Comparison of ENCODE assay signal across 21 cellular contexts in the genomic region with DNA sequence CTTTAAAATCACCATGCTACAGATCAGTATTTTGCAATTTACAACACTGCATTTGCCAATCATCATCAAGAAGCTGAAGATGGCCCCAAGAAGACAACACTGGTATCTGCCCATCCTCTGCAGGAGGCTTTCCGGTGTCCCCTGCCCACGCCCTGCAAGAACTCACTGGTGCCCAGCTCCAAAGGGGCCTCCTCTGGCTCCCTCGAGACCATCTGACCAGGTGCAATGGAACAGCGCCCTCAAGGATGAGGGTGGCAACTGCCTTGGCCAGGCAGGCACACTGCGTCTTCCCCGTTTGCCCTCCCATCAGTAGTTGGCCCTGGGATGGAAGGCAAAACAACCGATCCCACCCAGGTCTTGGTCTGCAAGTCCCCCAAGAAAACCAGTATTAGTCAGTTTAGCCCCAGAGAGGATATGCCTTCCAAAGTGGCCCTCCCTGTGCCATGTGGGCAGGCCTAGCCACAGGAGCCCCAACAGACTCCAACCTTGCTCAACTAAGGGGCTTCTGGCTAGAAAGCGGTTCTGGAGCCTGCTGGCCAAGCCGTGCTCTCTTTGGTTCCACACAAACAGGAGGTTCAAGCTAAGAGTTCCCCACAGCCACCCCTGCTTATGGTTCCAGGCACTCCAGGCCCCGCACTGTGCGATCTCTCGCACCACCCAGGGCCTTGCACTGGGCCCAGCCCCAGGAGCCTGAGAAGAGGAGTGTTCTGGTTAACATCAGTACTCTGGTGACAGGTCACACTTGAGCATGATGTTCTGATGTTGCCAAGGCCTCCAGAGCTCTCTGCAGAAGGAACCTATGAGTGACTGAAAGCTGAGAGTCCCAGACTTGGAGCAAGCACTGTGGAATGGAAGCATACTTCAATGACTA. TPM values are rescaled to one million over a fixed set of nuclear protein-coding genes. Genes with fewer than 3 reads are reported as not detected.
DNase-seq lines count a peak whose midpoint lies in the region; ATAC-seq and TF ChIP-seq lines count a peak whose summit lies in the region.
"Had no signal": no experiment of that assay in that cellular context is flagged by ENCODE, and none has a peak within 500 bp of the region (broad histone marks: within the 10 kb centered on the region; RNA-seq: fewer than 3 reads in every experiment).

No MANE protein-coding gene starts in this region.

- H3K9me3 ChIP-seq in Loucy (ENCODE audit: insufficient read depth, low read depth, low read length) = no peaks in the 10 kb centered on the region
- H3K9me3 ChIP-seq in sigmoid colon = no peaks in the 10 kb centered on the region
- no peaks in the 10 kb centered on the region for H3K9me3 ChIP-seq in psoas muscle
- H3K9me3 ChIP-seq: left lung, ovary had no signal

- no peak overlapping the region for H2AFZ ChIP-seq in Loucy (ENCODE audit: low read length)

- H3K9me2 ChIP-seq in Loucy (replicated peaks; ENCODE audit: low read depth, low read length) = no peaks in the 10 kb centered on the region

- peaks cover 43% of the 10 kb centered on the region for H3K4me1 ChIP-seq in Loucy (ENCODE audit: insufficient read depth, low read length, poor library complexity, severe bottlenecking)
- H3K4me1 ChIP-seq in sigmoid colon = peaks cover 0 to 63% (median 54%) of the 10 kb centered on the region in 4 donors
- peaks cover 19% of the 10 kb centered on the region for H3K4me1 ChIP-seq in foreskin keratinocyte
- peaks cover 37% of the 10 kb centered on the region for H3K4me1 ChIP-seq in psoas muscle

- WGBS in sigmoid colon, 2 donors = 94 to 96% methylated on average over 12 of the region's 12 CpGs
- 90 to 96% (median 94%) methylated on average over 12 of the region's 12 CpGs for WGBS in psoas muscle, 3 donors

- POLR2A ChIA-PET in activated CD4-positive, alpha-beta T cell treated with anti-CD3 and anti-CD28 coated beads for 36 hours (lab: Charles Lee) = interaction anchor here (0.6 kb wide), 1 partner anchor 174 kb away, joined by 3 read pairs; no protein-coding TSS in a partner anchor

- H3K27me3 Mint-ChIP-seq in activated CD4-positive, alpha-beta T cell treated with anti-CD3 and anti-CD28 coated beads for 36 hours = no peaks in the 10 kb centered on the region
- H3K27me3 Mint-ChIP-seq: activated naive CD8-positive, alpha-beta T cell treated with anti-CD3 and anti-CD28 coated beads, Interleukin-2, amount 10 ng/mL, durations not matched to agents 7 days and 5 days; CD4-positive, CD25-positive, alpha-beta regulatory T cell; type B pancreatic cell had no signal

- TF ChIP-seq POLR2A in sigmoid colon (IDR thresholded peaks at IDR 0.05) = no peak

- H3K36me3 ChIP-seq in Loucy (ENCODE audit: insufficient read depth, low read length) = peaks cover 15% of the 10 kb centered on the region; the same call in 1 of the 2 replicates
- peaks cover 0 to 17% (median 1%) of the 10 kb centered on the region in 4 donors for H3K36me3 ChIP-seq in sigmoid colon
- H3K36me3 ChIP-seq in psoas muscle (ENCODE audit: insufficient read depth in 1 of 2, low read depth in 1 of 2) = peaks cover 3 to 28% of the 10 kb centered on the region in 2 donors
- H3K36me3 ChIP-seq: ovary had no signal

- peaks cover 57% of the 10 kb centered on the region for H3K4me1 Mint-ChIP-seq in activated CD4-positive, alpha-beta T cell treated with anti-CD3 and anti-CD28 coated beads for 36 hours

- peak in 2 of 4 donors; percentile 24 to 61 for TF ChIP-seq EP300 in sigmoid colon (IDR thresholded peaks at IDR 0.05)

- peaks cover 65% of the 10 kb centered on the region for H3K79me2 ChIP-seq in Loucy (ENCODE audit: insufficient read depth, low read length)

- H3K9ac ChIP-seq in Loucy (ENCODE audit: low read depth, low read length, poor library complexity, severe bottlenecking) = peak overlapping the region; percentile 32
- H3K9ac ChIP-seq: KMS-11 had no signal

- H3K4me2 ChIP-seq in Loucy (ENCODE audit: low read depth, low read length, poor library complexity, severe bottlenecking) = peak overlapping the region; percentile 97
- H3K4me2 ChIP-seq: KMS-11 had no signal

- no peak overlapping the region for H3K4me3 Mint-ChIP-seq in activated CD4-positive, alpha-beta T cell treated with anti-CD3 and anti-CD28 coated beads for 36 hours
- H3K4me3 Mint-ChIP-seq: activated naive CD8-positive, alpha-beta T cell treated with anti-CD3 and anti-CD28 coated beads, Interleukin-2, amount 10 ng/mL, durations not matched to agents 7 days and 5 days; type B pancreatic cell had no signal

- intact Hi-C loops in activated CD4-positive, alpha-beta T cell treated with anti-CD3 and anti-CD28 coated beads for 36 hours (cut with DNase I, micrococcal nuclease) = loop anchor here in 1 of 2 experiments (10.0 kb wide), 1 partner anchor 861 kb away; no protein-coding TSS in a partner anchor
- intact Hi-C loops in Right ventricle myocardium superior (cut with DNase I) = no loop called here
- intact Hi-C loops in sigmoid colon (cut with DNase I) = no loop called here
- intact Hi-C loops in psoas muscle (cut with DNase I) = loop anchor here in 1 of 2 donors (10.0 kb wide), 1 partner anchor 169 kb away; no protein-coding TSS in a partner anchor

- no peaks in the 10 kb centered on the region for H3F3A ChIP-seq in Loucy (ENCODE audit: low read depth)

- peak overlapping the region; percentile 13 for H3K27ac Mint-ChIP-seq in activated CD4-positive, alpha-beta T cell treated with anti-CD3 and anti-CD28 coated beads for 36 hours
- H3K27ac Mint-ChIP-seq: type B pancreatic cell had no signal

- DNase-seq in activated CD4-positive, alpha-beta T cell treated with anti-CD3 and anti-CD28 coated beads for 36 hours = no peak
- DNase-seq in activated CD4-positive, alpha-beta T cell treated with anti-CD3 and anti-CD28 coated beads, Interleukin-2, amount 50 U/mL, for 4 hours = no peak
- DNase-seq in Right ventricle myocardium superior (peak; percentile 71), sigmoid colon (peak; percentile 82), COR-L47 (lab: John Stamatoyannopoulos, UW) (no peak), foreskin keratinocyte (no peak), psoas muscle (no peak)
- DNase-seq: activated naive CD8-positive, alpha-beta T cell treated with anti-CD3 and anti-CD28 coated beads, Interleukin-2, amount 10 ng/mL, durations not matched to agents 7 days and 5 days; CD4-positive, CD25-positive, alpha-beta regulatory T cell; effector CD4-positive, alpha-beta T cell; NCI-H1694 treated with DMSO at 0.1 percent for 48 hours; NCI-H446; ovary; stimulated activated CD4-positive, alpha-beta T cell treated with anti-CD3 and anti-CD28 coated beads, Interleukin-4, amount 100 ng/mL, for 4 hours; T-helper 1 cell had no signal

- H3K27me3 ChIP-seq in Loucy (ENCODE audit: insufficient read depth, low read length, poor library complexity, severe bottlenecking) = no peaks in the 10 kb centered on the region
- no peaks in the 10 kb centered on the region for H3K27me3 ChIP-seq in sigmoid colon
- H3K27me3 ChIP-seq in foreskin keratinocyte = no peaks in the 10 kb centered on the region
- no peaks in the 10 kb centered on the region for H3K27me3 ChIP-seq in psoas muscle (ENCODE audit: insufficient read depth in 3 of 3, low read length in 2 of 3)
- H3K27me3 ChIP-seq: left lung, ovary had no signal

- peaks cover 50% of the 10 kb centered on the region for H3K36me3 Mint-ChIP-seq in activated CD4-positive, alpha-beta T cell treated with anti-CD3 and anti-CD28 coated beads for 36 hours (ENCODE audit: low read depth)

- peaks cover 34% of the 10 kb centered on the region for H4K20me1 ChIP-seq in Loucy (ENCODE audit: insufficient read depth, low read length, poor library complexity, severe bottlenecking)

- H3K4me3 ChIP-seq in Loucy (ENCODE audit: low read length, poor library complexity, severe bottlenecking) (no peak overlapping the region), sigmoid colon (no peak overlapping the region), psoas muscle (no peak overlapping the region)
- H3K4me3 ChIP-seq: left lung, ovary had no signal

- TF ChIP-seq CTCF in Loucy (conservative IDR thresholded peaks at IDR 0.05; ENCODE audit: low read length) (no peak), sigmoid colon (IDR thresholded peaks at IDR 0.05) (no peak), foreskin keratinocyte (conservative IDR thresholded peaks at IDR 0.05) (no peak), psoas muscle (IDR thresholded peaks at IDR 0.05) (no peak)

- no peak for ATAC-seq in activated CD4-positive, alpha-beta T cell treated with anti-CD3 and anti-CD28 coated beads for 36 hours
- peak; percentile 74 for ATAC-seq in Right ventricle myocardium superior (ENCODE audit: poor library complexity)
- ATAC-seq in foreskin keratinocyte = no peak
- ATAC-seq in psoas muscle = no peak
- ATAC-seq: left lung had no signal

- no peaks in the 10 kb centered on the region for H3K9me3 Mint-ChIP-seq in activated CD4-positive, alpha-beta T cell treated with anti-CD3 and anti-CD28 coated beads for 36 hours (ENCODE audit: low read depth)
- H3K9me3 Mint-ChIP-seq: activated naive CD8-positive, alpha-beta T cell treated with anti-CD3 and anti-CD28 coated beads, Interleukin-2, amount 10 ng/mL, durations not matched to agents 7 days and 5 days; CD4-positive, CD25-positive, alpha-beta regulatory T cell; type B pancreatic cell had no signal

- peak overlapping the region in 3 of 4 donors; percentile 72 to 82 (median 79) for H3K27ac ChIP-seq in sigmoid colon
- H3K27ac ChIP-seq in foreskin keratinocyte = no peak overlapping the region
- H3K27ac ChIP-seq in psoas muscle = no peak overlapping the region
- H3K27ac ChIP-seq: KMS-11, left lung, ovary had no signal

- CTCF ChIA-PET in activated CD4-positive, alpha-beta T cell treated with anti-CD3 and anti-CD28 coated beads for 36 hours (lab: Charles Lee) = no interaction called here

RNA-seq across cellular contexts. Expression of gene PCID2, which starts 4.7 kb away (rescaled TPM):
- total RNA-seq in activated CD4-positive, alpha-beta T cell treated with anti-CD3 and anti-CD28 coated beads for 36 hours = 10 to 100 TPM; 66.7 to 72.8 TPM
- total RNA-seq in Right ventricle myocardium superior = 54.4 TPM
- total RNA-seq in sigmoid colon = 10 to 100 TPM; 44.1 to 70.9 (median 54.8) TPM
- 10 to 100 TPM; 18.0 to 32.5 (median 22.4) TPM for polyA plus RNA-seq in sigmoid colon
- total RNA-seq in foreskin keratinocyte = 40.4 and 41.7 TPM in 2 replicates
- polyA plus RNA-seq in foreskin keratinocyte = 29.1 and 32.9 TPM in 2 replicates
- 10 to 100 TPM; 22.5 to 37.1 (median 26.4) TPM for total RNA-seq in psoas muscle
- 10 to 100 TPM; 19.9 to 28.2 (median 26.6) TPM for polyA plus RNA-seq in psoas muscle

RNA-seq across cellular contexts. Expression of gene CUL4A, which starts 5.7 kb away (rescaled TPM):
- total RNA-seq in activated CD4-positive, alpha-beta T cell treated with anti-CD3 and anti-CD28 coated beads for 36 hours = 10 to 100 TPM; 81.7 to 87.4 TPM
- 141 TPM for total RNA-seq in Right ventricle myocardium superior
- 100 to 1,000 TPM in 1 of 4 donors, 10 to 100 TPM in 3; 72.6 to 115 (median 80.7) TPM for total RNA-seq in sigmoid colon
- polyA plus RNA-seq in sigmoid colon = 10 to 100 TPM; 22.2 to 38.5 (median 22.2) TPM
- 65.1 and 66.5 TPM in 2 replicates for total RNA-seq in foreskin keratinocyte
- 27.3 and 31.9 TPM in 2 replicates for polyA plus RNA-seq in foreskin keratinocyte
- total RNA-seq in psoas muscle = 100 to 1,000 TPM; 123 to 152 (median 137) TPM
- polyA plus RNA-seq in psoas muscle = 100 to 1,000 TPM in 1 of 3 donors, 10 to 100 TPM in 2; 75.4 to 180 (median 86.6) TPM

RNA-seq across cellular contexts. Expression of gene PROZ, which starts 45.3 kb away (rescaled TPM):
- total RNA-seq in activated CD4-positive, alpha-beta T cell treated with anti-CD3 and anti-CD28 coated beads for 36 hours = not detected
- total RNA-seq in Right ventricle myocardium superior = not detected
- total RNA-seq in sigmoid colon = not detected
- polyA plus RNA-seq in sigmoid colon = under 1 TPM in 1 of 3 donors, not detected in 2; 0.10 TPM
- total RNA-seq in foreskin keratinocyte = not detected in 2 replicates
- polyA plus RNA-seq in foreskin keratinocyte = not detected in 2 replicates
- total RNA-seq in psoas muscle = not detected
- not detected for polyA plus RNA-seq in psoas muscle
- total RNA-seq: A172; activated naive CD8-positive, alpha-beta T cell treated with anti-CD3 and anti-CD28 coated beads, Interleukin-2, amount 10 ng/mL, durations not matched to agents 7 days and 5 days; CD4-positive, CD25-positive, alpha-beta regulatory T cell; left lung; ovary; skeletal muscle tissue had no signal
- polyA plus RNA-seq: ovary had no signal

Comparison
In these comparisons a context has a peak if more than half of its experiments do, and no peak if none do; other contexts are left out.
1. DNase-seq: peak in Right ventricle myocardium superior (single experiment) and sigmoid colon (single experiment); none in activated CD4-positive, alpha-beta T cell treated with anti-CD3 and anti-CD28 coated beads for 36 hours (single experiment), activated CD4-positive, alpha-beta T cell treated with anti-CD3 and anti-CD28 coated beads, Interleukin-2, amount 50 U/mL, for 4 hours (0 of 2), COR-L47 (single experiment), foreskin keratinocyte (0 of 2) and psoas muscle (0 of 2).
2. H3K27ac ChIP-seq: peak in sigmoid colon (3 of 4); none in foreskin keratinocyte (single experiment) and psoas muscle (single experiment).